Comparison of ENCODE assay signal across 8 cellular contexts in genomic region chr1:155063550-155064108, GRCh38. TPM values are rescaled to one million over a fixed set of nuclear protein-coding genes. Genes with fewer than 3 reads are reported as not detected.
A peak's percentile ranks its signal among the peaks of the same experiment; 100 is the strongest.
DNase-seq lines count a peak whose midpoint lies in the region; ATAC-seq, FAIRE-seq and TF ChIP-seq lines count a peak whose summit lies in the region.

A gene with protein sequence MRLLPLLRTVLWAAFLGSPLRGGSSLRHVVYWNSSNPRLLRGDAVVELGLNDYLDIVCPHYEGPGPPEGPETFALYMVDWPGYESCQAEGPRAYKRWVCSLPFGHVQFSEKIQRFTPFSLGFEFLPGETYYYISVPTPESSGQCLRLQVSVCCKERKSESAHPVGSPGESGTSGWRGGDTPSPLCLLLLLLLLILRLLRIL (plus strand): TSS chr1:155063740. CDS start chr1:155063824, 84 bp downstream.

- peak within 1 kb of the TSS; percentile 91 for H3K4me2 ChIP-seq in A549

- POLR2A ChIA-PET in A549 (lab: Yijun Ruan, JAX), result interaction anchor here (0.5 to 1.7 kb wide), 4 partner anchors 21 to 109 kb away, joined by 3 to 5 read pairs (median 3); partner anchors contain the start of genes KRTCAP2 and PYGO2

- no peak for TF ChIP-seq EP300 in A549 (IDR thresholded peaks at IDR 0.05)

- H3K4me1 ChIP-seq in A549, result peaks cover 23% of the 10 kb centered on the region

- peak; percentile 77 for TF ChIP-seq POLR2A in A549 (IDR thresholded peaks at IDR 0.05; ENCODE audit: low read length)

- H3K4me3 ChIP-seq in A549, result peak within 1 kb of the TSS; percentile 77

- no peak for TF ChIP-seq CTCF in A549 (IDR thresholded peaks at IDR 0.05)

- DNase-seq in A549 (ENCODE audit: low read depth in 1 of 2, low spot score in 1 of 2) (peak; percentile 89 to 91), NCI-H446 treated with DMSO at 0.1 percent for 48 hours (lab: John Stamatoyannopoulos, UW) (peak; percentile 51), dedifferentiated amniotic fluid mesenchymal stem cell (ENCODE audit: extremely low spot score) (peak; percentile 71), left lobe of liver (ENCODE audit: low spot score) (peak; percentile 89)
- peak; percentile 81 to 83 for DNase-seq in activated CD4-positive, alpha-beta T cell treated with anti-CD3 and anti-CD28 coated beads for 4 hours
- peak; percentile 73 for DNase-seq in stimulated activated CD4-positive, alpha-beta T cell treated with anti-CD3 and anti-CD28 coated beads, Interleukin-2, amount 100 ng/mL, for 4 hours (ENCODE audit: low read depth)

- FAIRE-seq in A549 (lab: Jason Lieb, UNC), result peak; percentile 76

- ATAC-seq in A549 (peak; percentile 72 to 86), GM18508 (IDR thresholded peaks at IDR 0.05; ENCODE audit: insufficient read depth, unreplicated experiment) (peak; percentile 49), HG03025 (IDR thresholded peaks at IDR 0.05; ENCODE audit: low FRiP score, unreplicated experiment) (peak; percentile 71), left lobe of liver (peak; percentile 88)

- CTCF ChIA-PET in A549 (lab: Yijun Ruan, JAX), result interaction anchor here (0.5 to 27.3 kb wide), 9 partner anchors 9 to 656 kb away, joined by 3 to 350 read pairs (median 4); partner anchors contain the start of genes ADAM15, EFNA3 and KRTCAP2

- H3K27ac ChIP-seq in A549, result peak within 1 kb of the TSS; percentile 81 to 91

- no peak for TF ChIP-seq RAD21 in A549 (conservative IDR thresholded peaks at IDR 0.05 in 1 of 2, IDR thresholded peaks at IDR 0.05 in 1 of 2)

- WGBS in A549 (ENCODE audit: missing lambda C conversion rate), result under 1% methylated on average over 32 of the region's 57 CpGs

- no peaks in the 10 kb centered on the region for H3K9me3 ChIP-seq in A549

TF ChIP-seq in A549, 52 proteins besides CTCF, POLR2A, EP300 and RAD21:
- no peak for TF ChIP-seq ZSCAN20 (CRISPR knock-in tag; IDR thresholded peaks at IDR 0.05)
- TF ChIP-seq, protein P1, sequence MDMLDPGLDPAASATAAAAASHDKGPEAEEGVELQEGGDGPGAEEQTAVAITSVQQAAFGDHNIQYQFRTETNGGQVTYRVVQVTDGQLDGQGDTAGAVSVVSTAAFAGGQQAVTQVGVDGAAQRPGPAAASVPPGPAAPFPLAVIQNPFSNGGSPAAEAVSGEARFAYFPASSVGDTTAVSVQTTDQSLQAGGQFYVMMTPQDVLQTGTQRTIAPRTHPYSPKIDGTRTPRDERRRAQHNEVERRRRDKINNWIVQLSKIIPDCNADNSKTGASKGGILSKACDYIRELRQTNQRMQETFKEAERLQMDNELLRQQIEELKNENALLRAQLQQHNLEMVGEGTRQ (IDR thresholded peaks at IDR 0.05), result no peak
- no peak for TF ChIP-seq ZC3H11A (IDR thresholded peaks at IDR 0.05)
- no peak for TF ChIP-seq NFE2L2 (conservative IDR thresholded peaks at IDR 0.05; ENCODE audit: low read length)
- TF ChIP-seq ESRRA (IDR thresholded peaks at IDR 0.05; ENCODE audit: borderline replicate concordance, low read length), result no peak
- no peak for TF ChIP-seq MAZ (IDR thresholded peaks at IDR 0.05; ENCODE audit: borderline replicate concordance, low read depth, low read length)
- no peak for TF ChIP-seq CEBPB (IDR thresholded peaks at IDR 0.05)
- TF ChIP-seq MAX (IDR thresholded peaks at IDR 0.05), result peak; percentile 38; the same call in 1 of the 2 replicates
- no peak for TF ChIP-seq SMC3 (IDR thresholded peaks at IDR 0.05)
- no peak for TF ChIP-seq NR3C1 (IDR thresholded peaks at IDR 0.05)
- no peak for TF ChIP-seq KDM5A (IDR thresholded peaks at IDR 0.05)
- no peak for TF ChIP-seq RARB (CRISPR knock-in tag; IDR thresholded peaks at IDR 0.05)
- peak; percentile 57; the same call in 1 of the 2 replicates for TF ChIP-seq PHF8 (IDR thresholded peaks at IDR 0.05; ENCODE audit: borderline replicate concordance, low read depth)
- TF ChIP-seq, protein P2, sequence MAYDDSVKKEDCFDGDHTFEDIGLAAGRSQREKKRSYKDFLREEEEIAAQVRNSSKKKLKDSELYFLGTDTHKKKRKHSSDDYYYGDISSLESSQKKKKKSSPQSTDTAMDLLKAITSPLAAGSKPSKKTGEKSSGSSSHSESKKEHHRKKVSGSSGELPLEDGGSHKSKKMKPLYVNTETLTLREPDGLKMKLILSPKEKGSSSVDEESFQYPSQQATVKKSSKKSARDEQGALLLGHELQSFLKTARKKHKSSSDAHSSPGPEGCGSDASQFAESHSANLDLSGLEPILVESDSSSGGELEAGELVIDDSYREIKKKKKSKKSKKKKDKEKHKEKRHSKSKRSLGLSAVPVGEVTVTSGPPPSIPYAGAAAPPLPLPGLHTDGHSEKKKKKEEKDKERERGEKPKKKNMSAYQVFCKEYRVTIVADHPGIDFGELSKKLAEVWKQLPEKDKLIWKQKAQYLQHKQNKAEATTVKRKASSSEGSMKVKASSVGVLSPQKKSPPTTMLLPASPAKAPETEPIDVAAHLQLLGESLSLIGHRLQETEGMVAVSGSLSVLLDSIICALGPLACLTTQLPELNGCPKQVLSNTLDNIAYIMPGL (CRISPR knock-in tag; IDR thresholded peaks at IDR 0.05; ENCODE audit: borderline replicate concordance), result no peak
- TF ChIP-seq TP53 (CRISPR knock-in tag; IDR thresholded peaks at IDR 0.05), result no peak
- TF ChIP-seq, protein P3, sequence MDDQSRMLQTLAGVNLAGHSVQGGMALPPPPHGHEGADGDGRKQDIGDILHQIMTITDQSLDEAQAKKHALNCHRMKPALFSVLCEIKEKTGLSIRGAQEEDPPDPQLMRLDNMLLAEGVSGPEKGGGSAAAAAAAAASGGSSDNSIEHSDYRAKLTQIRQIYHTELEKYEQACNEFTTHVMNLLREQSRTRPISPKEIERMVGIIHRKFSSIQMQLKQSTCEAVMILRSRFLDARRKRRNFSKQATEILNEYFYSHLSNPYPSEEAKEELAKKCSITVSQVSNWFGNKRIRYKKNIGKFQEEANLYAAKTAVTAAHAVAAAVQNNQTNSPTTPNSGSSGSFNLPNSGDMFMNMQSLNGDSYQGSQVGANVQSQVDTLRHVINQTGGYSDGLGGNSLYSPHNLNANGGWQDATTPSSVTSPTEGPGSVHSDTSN (IDR thresholded peaks at IDR 0.05), result no peak
- 0 out of 2 replicates have a peak, but pooled peaks have one; percentile 39 for TF ChIP-seq RFX5 (IDR thresholded peaks at IDR 0.05)
- TF ChIP-seq HEYL (CRISPR knock-in tag; IDR thresholded peaks at IDR 0.05), result no peak
- TF ChIP-seq EHMT2 (IDR thresholded peaks at IDR 0.05; ENCODE audit: low read depth), result no peak
- no peak for TF ChIP-seq HES2 (IDR thresholded peaks at IDR 0.05)
- TF ChIP-seq POLR2AphosphoS2 (conservative IDR thresholded peaks at IDR 0.05; ENCODE audit: low read length), result no peak
- TF ChIP-seq JUN (IDR thresholded peaks at IDR 0.05), result peak in 1 of 2 experiments; percentile 50; a peak in 2 of 5 replicates

RNA-seq across cellular contexts. Expression of the gene that starts here (rescaled TPM):
- 3.1 and 4.9 TPM in 2 replicates for polyA plus RNA-seq in A549 (2011; rRNA removed)
- 5.3 and 7.4 TPM in 2 replicates for polyA plus RNA-seq in A549 (2012; cell fraction: cytosol; rRNA removed)
- 6.7 and 7.0 TPM in 2 replicates for polyA plus RNA-seq in A549 (2012; cell fraction: nucleus; rRNA removed)
- 6.1 to 8.7 TPM (median 7.5 TPM) in 3 replicates for polyA plus RNA-seq in A549 (2017; fragmentation: RNase III; extraction: RNeasy Plus Mini Kit Qiagen cat#74134 plus additional on column Dnase treatment)
- 4.5 and 5.9 TPM in 2 replicates for polyA minus RNA-seq in A549 (2011; rRNA and poly(A)+ RNA removed)
- total RNA-seq in left lobe of liver, result 3.3 TPM

Comparison
In these comparisons a context has a peak if more than half of its experiments do, and no peak if none do; other contexts are left out.
1. Peak in every context shown above with its lines: DNase-seq, ATAC-seq, H3K4me3 ChIP-seq and H3K27ac ChIP-seq.